ENCODE assay signal across 8 cellular contexts in the genomic region with DNA sequence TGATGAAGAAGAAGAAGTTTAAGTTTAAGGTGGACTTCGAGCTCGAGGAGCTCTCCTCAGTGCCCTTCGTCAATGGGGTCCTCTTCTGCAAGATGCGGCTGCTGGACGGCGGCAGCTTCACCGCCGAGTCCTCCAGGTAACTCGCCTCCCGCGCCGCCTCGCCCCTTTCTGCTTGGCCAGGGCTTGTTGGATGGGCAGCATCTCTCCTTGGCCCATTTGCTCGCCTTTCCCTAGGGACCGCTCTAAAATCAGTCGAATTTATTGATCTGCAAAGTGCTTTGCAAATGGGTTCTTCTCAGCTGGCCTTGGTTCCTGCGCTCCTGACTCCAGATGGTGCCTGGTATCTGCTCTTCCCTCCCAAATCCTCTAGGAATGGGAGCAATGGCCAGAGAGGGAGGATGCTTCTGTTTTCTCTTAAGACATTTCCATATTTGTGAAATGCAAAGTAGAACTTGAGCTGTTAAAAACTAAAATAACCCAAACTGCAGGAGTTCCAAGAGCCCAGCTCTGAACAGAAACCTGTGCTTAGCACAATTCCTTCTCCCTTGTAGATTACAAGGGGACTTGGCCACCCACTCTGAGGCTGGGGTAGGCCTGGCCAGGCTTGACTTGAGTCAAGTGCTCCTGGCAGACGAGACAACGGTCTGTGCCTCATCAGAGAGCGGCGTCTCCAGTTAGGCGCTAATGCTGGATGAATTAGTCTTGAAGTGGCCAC. TPM values are rescaled to one million over a fixed set of nuclear protein-coding genes. Genes with fewer than 3 reads are reported as not detected.
DNase-seq lines count a peak whose midpoint lies in the region; ATAC-seq and TF ChIP-seq lines count a peak whose summit lies in the region.

No MANE protein-coding gene starts in this region.

- H3K9me3 Mint-ChIP-seq in dendritic cell treated with granulocyte-macrophage colony-stimulating factor and Interleukin-4, amounts not matched to agents 40 ng/mL and 50 ng/mL, for 4 days, result no peaks in the 10 kb centered on the region

- TF ChIP-seq CTCF in lower leg skin (IDR thresholded peaks at IDR 0.05), result no peak

- no peaks in the 10 kb centered on the region for H3K27me3 Mint-ChIP-seq in dendritic cell treated with granulocyte-macrophage colony-stimulating factor and Interleukin-4, amounts not matched to agents 40 ng/mL and 50 ng/mL, for 4 days

- 2 to 4% methylated on average over 21 to 22 of the region's 22 CpGs for WGBS in lower leg skin, 2 donors

- peaks cover 36% of the 10 kb centered on the region for H3K4me1 Mint-ChIP-seq in dendritic cell treated with granulocyte-macrophage colony-stimulating factor and Interleukin-4, amounts not matched to agents 40 ng/mL and 50 ng/mL, for 4 days (ENCODE audit: low read depth)

- H3K4me3 Mint-ChIP-seq in dendritic cell treated with granulocyte-macrophage colony-stimulating factor and Interleukin-4, amounts not matched to agents 40 ng/mL and 50 ng/mL, for 4 days, result peak overlapping the region; percentile 97

- intact Hi-C loops in dendritic cell treated with granulocyte-macrophage colony-stimulating factor and Interleukin-4, amounts not matched to agents 40 ng/mL and 50 ng/mL, for 4 days (cut with micrococcal nuclease), result loop anchor here (1.0 kb wide), 1 partner anchor 48 kb away; no protein-coding TSS in a partner anchor
- intact Hi-C loops in lower leg skin (cut with DNase I; ENCODE audit: low total_unique reads), result no loop called here

- peaks cover 9% of the 10 kb centered on the region for H3K36me3 Mint-ChIP-seq in dendritic cell treated with granulocyte-macrophage colony-stimulating factor and Interleukin-4, amounts not matched to agents 40 ng/mL and 50 ng/mL, for 4 days (ENCODE audit: low read depth)

- no peak for TF ChIP-seq POLR2A in lower leg skin (IDR thresholded peaks at IDR 0.05)

- peak overlapping the region; percentile 95 for H3K27ac Mint-ChIP-seq in dendritic cell treated with granulocyte-macrophage colony-stimulating factor and Interleukin-4, amounts not matched to agents 40 ng/mL and 50 ng/mL, for 4 days

- DNase-seq in SIG-M5 treated with dmso at 0.1 percent for 504 hours (lab: John Stamatoyannopoulos, UW; ENCODE audit: unreplicated experiment) (peak; percentile 78), SIG-M5 (lab: John Stamatoyannopoulos, UW) (no peak), NCI-H2227 treated with DMSO at 0.1 percent for 48 hours (lab: John Stamatoyannopoulos, UW) (peak; percentile 59), lower leg skin (ENCODE audit: low spot score in 2 of 2) (peak; percentile 45 to 91)
- peak in 3 of 4 experiments; percentile 2 to 11 (median 7) for DNase-seq in activated CD4-positive, CD25-positive, alpha-beta regulatory T cell (lab: John Stamatoyannopoulos, UW)
- DNase-seq in stimulated activated CD8-positive, alpha-beta memory T cell treated with anti-CD3 and anti-CD28 coated beads, Interleukin-4, amount 100 ng/mL, for 24 hours (ENCODE audit: low read depth), result peak; percentile 21

- peak; percentile 6 for ATAC-seq in HG02943 (IDR thresholded peaks at IDR 0.05; ENCODE audit: low read depth, unreplicated experiment)

- peak overlapping the region; percentile 72 for H3K4me3 ChIP-seq in lower leg skin (ENCODE audit: low read depth, poor library complexity, severe bottlenecking)

RNA-seq across cellular contexts. Expression of gene EEIG2, which starts 0.7 kb away (rescaled TPM):
- total RNA-seq in lower leg skin, result 1 to 10 TPM; 4.8 to 7.3 (median 5.5) TPM
